1 cellular context compared by ENCODE assay signal in the genomic region with DNA sequence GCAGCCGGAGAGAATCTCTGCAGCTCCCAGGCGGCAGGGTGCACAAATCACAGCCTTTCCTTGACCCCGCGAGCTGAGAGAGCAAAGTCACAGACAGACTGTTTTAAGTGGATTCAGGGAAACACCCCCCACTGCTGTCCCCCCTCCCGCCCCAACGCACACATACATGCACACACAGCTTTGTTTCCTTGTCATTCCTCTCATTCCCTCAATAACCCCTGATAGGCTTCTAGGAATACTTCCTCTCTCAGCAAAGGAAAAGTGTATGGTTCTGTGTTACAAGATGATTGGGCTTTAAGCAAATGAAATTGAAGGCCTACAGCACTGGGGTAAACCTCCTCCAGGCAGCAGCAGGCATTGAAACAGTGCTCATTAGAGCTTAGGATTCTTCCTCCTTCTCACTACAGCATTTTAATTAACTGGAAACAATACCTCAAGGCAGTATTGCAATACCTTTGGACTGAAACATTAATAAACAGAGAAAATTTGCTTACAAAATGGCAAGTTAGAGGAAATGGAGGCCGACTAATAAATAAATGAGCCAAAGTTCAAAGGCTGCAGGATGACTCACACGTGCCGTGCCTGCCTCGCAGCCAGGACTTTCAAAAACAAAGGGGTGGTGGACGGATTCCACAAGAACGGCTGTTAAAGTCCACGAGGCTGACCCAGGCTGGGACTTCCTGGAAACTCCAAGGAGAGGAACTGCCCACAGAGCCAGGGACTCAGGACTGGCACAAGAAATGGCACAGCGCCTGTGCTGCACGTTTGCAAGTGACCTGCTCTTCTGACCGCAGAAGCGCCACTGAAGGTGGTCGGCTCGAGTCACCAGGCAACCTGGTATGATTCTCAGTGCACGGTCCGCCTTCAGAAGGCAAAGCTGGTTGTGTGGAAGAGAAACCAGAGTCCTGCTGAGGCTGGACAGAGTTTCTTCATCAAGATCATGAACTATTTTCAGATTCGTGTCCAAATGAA.
A peak's percentile ranks its signal among the peaks of the same experiment; 100 is the strongest.
TF ChIP-seq lines count a peak whose summit lies in the region.

No MANE protein-coding gene starts in this region.

TF ChIP-seq in HepG2, 621 proteins besides CTCF, POLR2A, EP300 and RAD21 (continued from another document and continues in another):
- TF ChIP-seq SPEN (CRISPR knock-in tag; IDR thresholded peaks at IDR 0.05; ENCODE audit: low read depth), result peak; percentile 71
- TF ChIP-seq CHCHD3 (CRISPR knock-in tag; IDR thresholded peaks at IDR 0.05), result no peak
- TF ChIP-seq, protein P1, sequence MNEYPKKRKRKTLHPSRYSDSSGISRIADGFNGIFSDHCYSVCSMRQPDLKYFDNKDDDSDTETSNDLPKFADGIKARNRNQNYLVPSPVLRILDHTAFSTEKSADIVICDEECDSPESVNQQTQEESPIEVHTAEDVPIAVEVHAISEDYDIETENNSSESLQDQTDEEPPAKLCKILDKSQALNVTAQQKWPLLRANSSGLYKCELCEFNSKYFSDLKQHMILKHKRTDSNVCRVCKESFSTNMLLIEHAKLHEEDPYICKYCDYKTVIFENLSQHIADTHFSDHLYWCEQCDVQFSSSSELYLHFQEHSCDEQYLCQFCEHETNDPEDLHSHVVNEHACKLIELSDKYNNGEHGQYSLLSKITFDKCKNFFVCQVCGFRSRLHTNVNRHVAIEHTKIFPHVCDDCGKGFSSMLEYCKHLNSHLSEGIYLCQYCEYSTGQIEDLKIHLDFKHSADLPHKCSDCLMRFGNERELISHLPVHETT (CRISPR knock-in tag; conservative IDR thresholded peaks at IDR 0.05), result peak; percentile 21; the same call in 1 of the 2 replicates
- no peak for TF ChIP-seq ZNF781 (CRISPR knock-in tag; IDR thresholded peaks at IDR 0.05; ENCODE audit: borderline replicate concordance, not compliant biosample characterization)
- TF ChIP-seq, protein P2, sequence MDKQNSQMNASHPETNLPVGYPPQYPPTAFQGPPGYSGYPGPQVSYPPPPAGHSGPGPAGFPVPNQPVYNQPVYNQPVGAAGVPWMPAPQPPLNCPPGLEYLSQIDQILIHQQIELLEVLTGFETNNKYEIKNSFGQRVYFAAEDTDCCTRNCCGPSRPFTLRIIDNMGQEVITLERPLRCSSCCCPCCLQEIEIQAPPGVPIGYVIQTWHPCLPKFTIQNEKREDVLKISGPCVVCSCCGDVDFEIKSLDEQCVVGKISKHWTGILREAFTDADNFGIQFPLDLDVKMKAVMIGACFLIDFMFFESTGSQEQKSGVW (CRISPR knock-in tag; IDR thresholded peaks at IDR 0.05; ENCODE audit: borderline replicate concordance), result no peak
- TF ChIP-seq, protein P3, sequence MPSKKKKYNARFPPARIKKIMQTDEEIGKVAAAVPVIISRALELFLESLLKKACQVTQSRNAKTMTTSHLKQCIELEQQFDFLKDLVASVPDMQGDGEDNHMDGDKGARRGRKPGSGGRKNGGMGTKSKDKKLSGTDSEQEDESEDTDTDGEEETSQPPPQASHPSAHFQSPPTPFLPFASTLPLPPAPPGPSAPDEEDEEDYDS (CRISPR knock-in tag; IDR thresholded peaks at IDR 0.05), result peak; percentile 44; the same call in 1 of the 2 replicates
- peak; percentile 91 for TF ChIP-seq DNMT1 (CRISPR knock-in tag; IDR thresholded peaks at IDR 0.05)
- no peak for TF ChIP-seq ZNF672 (CRISPR knock-in tag; IDR thresholded peaks at IDR 0.05)
- TF ChIP-seq RBM22 (optimal IDR thresholded peaks at IDR 0.05; ENCODE audit: low read length), result no peak
- TF ChIP-seq, protein P4, sequence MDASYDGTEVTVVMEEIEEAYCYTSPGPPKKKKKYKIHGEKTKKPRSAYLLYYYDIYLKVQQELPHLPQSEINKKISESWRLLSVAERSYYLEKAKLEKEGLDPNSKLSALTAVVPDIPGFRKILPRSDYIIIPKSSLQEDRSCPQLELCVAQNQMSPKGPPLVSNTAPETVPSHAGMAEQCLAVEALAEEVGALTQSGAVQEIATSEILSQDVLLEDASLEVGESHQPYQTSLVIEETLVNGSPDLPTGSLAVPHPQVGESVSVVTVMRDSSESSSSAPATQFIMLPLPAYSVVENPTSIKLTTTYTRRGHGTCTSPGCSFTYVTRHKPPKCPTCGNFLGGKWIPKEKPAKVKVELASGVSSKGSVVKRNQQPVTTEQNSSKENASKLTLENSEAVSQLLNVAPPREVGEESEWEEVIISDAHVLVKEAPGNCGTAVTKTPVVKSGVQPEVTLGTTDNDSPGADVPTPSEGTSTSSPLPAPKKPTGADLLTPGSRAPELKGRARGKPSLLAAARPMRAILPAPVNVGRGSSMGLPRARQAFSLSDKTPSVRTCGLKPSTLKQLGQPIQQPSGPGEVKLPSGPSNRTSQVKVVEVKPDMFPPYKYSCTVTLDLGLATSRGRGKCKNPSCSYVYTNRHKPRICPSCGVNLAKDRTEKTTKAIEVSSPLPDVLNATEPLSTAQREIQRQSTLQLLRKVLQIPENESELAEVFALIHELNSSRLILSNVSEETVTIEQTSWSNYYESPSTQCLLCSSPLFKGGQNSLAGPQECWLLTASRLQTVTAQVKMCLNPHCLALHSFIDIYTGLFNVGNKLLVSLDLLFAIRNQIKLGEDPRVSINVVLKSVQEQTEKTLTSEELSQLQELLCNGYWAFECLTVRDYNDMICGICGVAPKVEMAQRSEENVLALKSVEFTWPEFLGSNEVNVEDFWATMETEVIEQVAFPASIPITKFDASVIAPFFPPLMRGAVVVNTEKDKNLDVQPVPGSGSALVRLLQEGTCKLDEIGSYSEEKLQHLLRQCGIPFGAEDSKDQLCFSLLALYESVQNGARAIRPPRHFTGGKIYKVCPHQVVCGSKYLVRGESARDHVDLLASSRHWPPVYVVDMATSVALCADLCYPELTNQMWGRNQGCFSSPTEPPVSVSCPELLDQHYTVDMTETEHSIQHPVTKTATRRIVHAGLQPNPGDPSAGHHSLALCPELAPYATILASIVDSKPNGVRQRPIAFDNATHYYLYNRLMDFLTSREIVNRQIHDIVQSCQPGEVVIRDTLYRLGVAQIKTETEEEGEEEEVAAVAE (CRISPR knock-in tag; IDR thresholded peaks at IDR 0.05; ENCODE audit: borderline replicate concordance), result 0 out of 2 replicates have a peak, but pooled peaks have one; percentile 2
- TF ChIP-seq, protein P5, sequence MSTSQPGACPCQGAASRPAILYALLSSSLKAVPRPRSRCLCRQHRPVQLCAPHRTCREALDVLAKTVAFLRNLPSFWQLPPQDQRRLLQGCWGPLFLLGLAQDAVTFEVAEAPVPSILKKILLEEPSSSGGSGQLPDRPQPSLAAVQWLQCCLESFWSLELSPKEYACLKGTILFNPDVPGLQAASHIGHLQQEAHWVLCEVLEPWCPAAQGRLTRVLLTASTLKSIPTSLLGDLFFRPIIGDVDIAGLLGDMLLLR (CRISPR knock-in tag; IDR thresholded peaks at IDR 0.05), result 0 out of 2 replicates have a peak, but pooled peaks have one; percentile 27
- TF ChIP-seq, protein P6, sequence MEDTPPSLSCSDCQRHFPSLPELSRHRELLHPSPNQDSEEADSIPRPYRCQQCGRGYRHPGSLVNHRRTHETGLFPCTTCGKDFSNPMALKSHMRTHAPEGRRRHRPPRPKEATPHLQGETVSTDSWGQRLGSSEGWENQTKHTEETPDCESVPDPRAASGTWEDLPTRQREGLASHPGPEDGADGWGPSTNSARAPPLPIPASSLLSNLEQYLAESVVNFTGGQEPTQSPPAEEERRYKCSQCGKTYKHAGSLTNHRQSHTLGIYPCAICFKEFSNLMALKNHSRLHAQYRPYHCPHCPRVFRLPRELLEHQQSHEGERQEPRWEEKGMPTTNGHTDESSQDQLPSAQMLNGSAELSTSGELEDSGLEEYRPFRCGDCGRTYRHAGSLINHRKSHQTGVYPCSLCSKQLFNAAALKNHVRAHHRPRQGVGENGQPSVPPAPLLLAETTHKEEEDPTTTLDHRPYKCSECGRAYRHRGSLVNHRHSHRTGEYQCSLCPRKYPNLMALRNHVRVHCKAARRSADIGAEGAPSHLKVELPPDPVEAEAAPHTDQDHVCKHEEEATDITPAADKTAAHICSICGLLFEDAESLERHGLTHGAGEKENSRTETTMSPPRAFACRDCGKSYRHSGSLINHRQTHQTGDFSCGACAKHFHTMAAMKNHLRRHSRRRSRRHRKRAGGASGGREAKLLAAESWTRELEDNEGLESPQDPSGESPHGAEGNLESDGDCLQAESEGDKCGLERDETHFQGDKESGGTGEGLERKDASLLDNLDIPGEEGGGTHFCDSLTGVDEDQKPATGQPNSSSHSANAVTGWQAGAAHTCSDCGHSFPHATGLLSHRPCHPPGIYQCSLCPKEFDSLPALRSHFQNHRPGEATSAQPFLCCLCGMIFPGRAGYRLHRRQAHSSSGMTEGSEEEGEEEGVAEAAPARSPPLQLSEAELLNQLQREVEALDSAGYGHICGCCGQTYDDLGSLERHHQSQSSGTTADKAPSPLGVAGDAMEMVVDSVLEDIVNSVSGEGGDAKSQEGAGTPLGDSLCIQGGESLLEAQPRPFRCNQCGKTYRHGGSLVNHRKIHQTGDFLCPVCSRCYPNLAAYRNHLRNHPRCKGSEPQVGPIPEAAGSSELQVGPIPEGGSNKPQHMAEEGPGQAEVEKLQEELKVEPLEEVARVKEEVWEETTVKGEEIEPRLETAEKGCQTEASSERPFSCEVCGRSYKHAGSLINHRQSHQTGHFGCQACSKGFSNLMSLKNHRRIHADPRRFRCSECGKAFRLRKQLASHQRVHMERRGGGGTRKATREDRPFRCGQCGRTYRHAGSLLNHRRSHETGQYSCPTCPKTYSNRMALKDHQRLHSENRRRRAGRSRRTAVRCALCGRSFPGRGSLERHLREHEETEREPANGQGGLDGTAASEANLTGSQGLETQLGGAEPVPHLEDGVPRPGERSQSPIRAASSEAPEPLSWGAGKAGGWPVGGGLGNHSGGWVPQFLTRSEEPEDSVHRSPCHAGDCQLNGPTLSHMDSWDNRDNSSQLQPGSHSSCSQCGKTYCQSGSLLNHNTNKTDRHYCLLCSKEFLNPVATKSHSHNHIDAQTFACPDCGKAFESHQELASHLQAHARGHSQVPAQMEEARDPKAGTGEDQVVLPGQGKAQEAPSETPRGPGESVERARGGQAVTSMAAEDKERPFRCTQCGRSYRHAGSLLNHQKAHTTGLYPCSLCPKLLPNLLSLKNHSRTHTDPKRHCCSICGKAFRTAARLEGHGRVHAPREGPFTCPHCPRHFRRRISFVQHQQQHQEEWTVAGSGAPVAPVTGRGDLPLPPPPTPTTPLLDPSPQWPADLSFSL (CRISPR knock-in tag; IDR thresholded peaks at IDR 0.05), result 0 out of 2 replicates have a peak, but pooled peaks have one; percentile 0
- peak; percentile 42; the same call in 1 of the 2 replicates for TF ChIP-seq ZNF317 (CRISPR knock-in tag; IDR thresholded peaks at IDR 0.05)
- 0 out of 2 replicates have a peak, but pooled peaks have one; percentile 44 for TF ChIP-seq WIZ (CRISPR knock-in tag; IDR thresholded peaks at IDR 0.05)
- TF ChIP-seq SMAD3 (CRISPR knock-in tag; IDR thresholded peaks at IDR 0.05), result peak; percentile 72; the same call in 1 of the 2 replicates
- TF ChIP-seq ZNF75D (CRISPR knock-in tag; IDR thresholded peaks at IDR 0.05; ENCODE audit: borderline replicate concordance), result no peak
- TF ChIP-seq, protein P7, sequence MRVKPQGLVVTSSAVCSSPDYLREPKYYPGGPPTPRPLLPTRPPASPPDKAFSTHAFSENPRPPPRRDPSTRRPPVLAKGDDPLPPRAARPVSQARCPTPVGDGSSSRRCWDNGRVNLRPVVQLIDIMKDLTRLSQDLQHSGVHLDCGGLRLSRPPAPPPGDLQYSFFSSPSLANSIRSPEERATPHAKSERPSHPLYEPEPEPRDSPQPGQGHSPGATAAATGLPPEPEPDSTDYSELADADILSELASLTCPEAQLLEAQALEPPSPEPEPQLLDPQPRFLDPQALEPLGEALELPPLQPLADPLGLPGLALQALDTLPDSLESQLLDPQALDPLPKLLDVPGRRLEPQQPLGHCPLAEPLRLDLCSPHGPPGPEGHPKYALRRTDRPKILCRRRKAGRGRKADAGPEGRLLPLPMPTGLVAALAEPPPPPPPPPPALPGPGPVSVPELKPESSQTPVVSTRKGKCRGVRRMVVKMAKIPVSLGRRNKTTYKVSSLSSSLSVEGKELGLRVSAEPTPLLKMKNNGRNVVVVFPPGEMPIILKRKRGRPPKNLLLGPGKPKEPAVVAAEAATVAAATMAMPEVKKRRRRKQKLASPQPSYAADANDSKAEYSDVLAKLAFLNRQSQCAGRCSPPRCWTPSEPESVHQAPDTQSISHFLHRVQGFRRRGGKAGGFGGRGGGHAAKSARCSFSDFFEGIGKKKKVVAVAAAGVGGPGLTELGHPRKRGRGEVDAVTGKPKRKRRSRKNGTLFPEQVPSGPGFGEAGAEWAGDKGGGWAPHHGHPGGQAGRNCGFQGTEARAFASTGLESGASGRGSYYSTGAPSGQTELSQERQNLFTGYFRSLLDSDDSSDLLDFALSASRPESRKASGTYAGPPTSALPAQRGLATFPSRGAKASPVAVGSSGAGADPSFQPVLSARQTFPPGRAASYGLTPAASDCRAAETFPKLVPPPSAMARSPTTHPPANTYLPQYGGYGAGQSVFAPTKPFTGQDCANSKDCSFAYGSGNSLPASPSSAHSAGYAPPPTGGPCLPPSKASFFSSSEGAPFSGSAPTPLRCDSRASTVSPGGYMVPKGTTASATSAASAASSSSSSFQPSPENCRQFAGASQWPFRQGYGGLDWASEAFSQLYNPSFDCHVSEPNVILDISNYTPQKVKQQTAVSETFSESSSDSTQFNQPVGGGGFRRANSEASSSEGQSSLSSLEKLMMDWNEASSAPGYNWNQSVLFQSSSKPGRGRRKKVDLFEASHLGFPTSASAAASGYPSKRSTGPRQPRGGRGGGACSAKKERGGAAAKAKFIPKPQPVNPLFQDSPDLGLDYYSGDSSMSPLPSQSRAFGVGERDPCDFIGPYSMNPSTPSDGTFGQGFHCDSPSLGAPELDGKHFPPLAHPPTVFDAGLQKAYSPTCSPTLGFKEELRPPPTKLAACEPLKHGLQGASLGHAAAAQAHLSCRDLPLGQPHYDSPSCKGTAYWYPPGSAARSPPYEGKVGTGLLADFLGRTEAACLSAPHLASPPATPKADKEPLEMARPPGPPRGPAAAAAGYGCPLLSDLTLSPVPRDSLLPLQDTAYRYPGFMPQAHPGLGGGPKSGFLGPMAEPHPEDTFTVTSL (CRISPR knock-in tag; IDR thresholded peaks at IDR 0.05; ENCODE audit: borderline replicate concordance), result 0 out of 2 replicates have a peak, but pooled peaks have one; percentile 16
- TF ChIP-seq ZBTB20 (CRISPR knock-in tag; IDR thresholded peaks at IDR 0.05; ENCODE audit: borderline replicate concordance, low read depth), result no peak
- TF ChIP-seq, protein P8, sequence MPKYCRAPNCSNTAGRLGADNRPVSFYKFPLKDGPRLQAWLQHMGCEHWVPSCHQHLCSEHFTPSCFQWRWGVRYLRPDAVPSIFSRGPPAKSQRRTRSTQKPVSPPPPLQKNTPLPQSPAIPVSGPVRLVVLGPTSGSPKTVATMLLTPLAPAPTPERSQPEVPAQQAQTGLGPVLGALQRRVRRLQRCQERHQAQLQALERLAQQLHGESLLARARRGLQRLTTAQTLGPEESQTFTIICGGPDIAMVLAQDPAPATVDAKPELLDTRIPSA (CRISPR knock-in tag; IDR thresholded peaks at IDR 0.05; ENCODE audit: borderline replicate concordance), result no peak
- TF ChIP-seq FOXM1 (CRISPR knock-in tag; IDR thresholded peaks at IDR 0.05), result no peak
